ENCODE assay signal across 2 cellular contexts in genomic region chr3:69970827-69971226, GRCh38.
TF ChIP-seq lines count a peak whose summit lies in the region.

No MANE protein-coding gene starts in this region.

TF ChIP-seq in IMR-90, 13 proteins besides CTCF, POLR2A, EP300 and RAD21:
- TF ChIP-seq USF2 (IDR thresholded peaks at IDR 0.05; ENCODE audit: low read depth, low read length), result no peak
- peak; percentile 60 for TF ChIP-seq MAFK (IDR thresholded peaks at IDR 0.05; ENCODE audit: low read depth, low read length)

TF ChIP-seq in HepG2, 621 proteins besides CTCF, POLR2A, EP300 and RAD21:
- TF ChIP-seq TERF1 (CRISPR knock-in tag; IDR thresholded peaks at IDR 0.05) (no peak), MAFF (IDR thresholded peaks at IDR 0.05; ENCODE audit: low read depth, low read length) (peak; percentile 25; the same call in 1 of the 2 replicates), MAFK (conservative IDR thresholded peaks at IDR 0.05 in 1 of 2, IDR thresholded peaks at IDR 0.05 in 1 of 2; ENCODE audit: low read length in 2 of 2) (peak; percentile 42 to 58; a peak in 2 of 4 replicates)
TF ChIP-seq in HepG2: peak in this region for 2.
